1 cellular context compared by ENCODE assay signal in the genomic region with DNA sequence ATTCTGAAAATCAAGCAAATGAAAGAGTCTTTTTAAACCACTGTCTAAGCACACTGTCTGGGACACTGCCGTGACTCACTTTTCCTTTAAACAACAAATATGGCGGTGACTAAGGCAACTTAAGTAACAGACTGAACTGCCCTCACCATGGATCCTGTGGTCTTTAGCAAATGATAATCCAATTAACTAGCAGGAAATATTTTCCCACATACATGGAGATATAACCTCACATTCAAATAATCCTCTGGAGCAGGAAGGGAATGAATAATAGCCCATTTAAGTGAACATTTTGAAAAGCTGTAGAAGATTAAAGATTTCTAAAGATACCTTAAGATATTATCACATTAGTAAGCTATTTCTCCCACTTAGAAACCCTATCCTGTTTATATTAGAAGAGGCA.
TF ChIP-seq lines count a peak whose summit lies in the region.

No MANE protein-coding gene starts in this region.

TF ChIP-seq in endothelial cell of umbilical vein, 7 proteins besides CTCF, POLR2A, EP300 and RAD21 (continued from another document):
- TF ChIP-seq GATA2 (IDR thresholded peaks at IDR 0.05; ENCODE audit: insufficient read depth, insufficient read length, low read depth, low read length) (peak; percentile 95), MAX (IDR thresholded peaks at IDR 0.05; ENCODE audit: insufficient read depth, insufficient read length) (no peak)
TF ChIP-seq in endothelial cell of umbilical vein: peak in this region for 4.
